In the genomic region with DNA sequence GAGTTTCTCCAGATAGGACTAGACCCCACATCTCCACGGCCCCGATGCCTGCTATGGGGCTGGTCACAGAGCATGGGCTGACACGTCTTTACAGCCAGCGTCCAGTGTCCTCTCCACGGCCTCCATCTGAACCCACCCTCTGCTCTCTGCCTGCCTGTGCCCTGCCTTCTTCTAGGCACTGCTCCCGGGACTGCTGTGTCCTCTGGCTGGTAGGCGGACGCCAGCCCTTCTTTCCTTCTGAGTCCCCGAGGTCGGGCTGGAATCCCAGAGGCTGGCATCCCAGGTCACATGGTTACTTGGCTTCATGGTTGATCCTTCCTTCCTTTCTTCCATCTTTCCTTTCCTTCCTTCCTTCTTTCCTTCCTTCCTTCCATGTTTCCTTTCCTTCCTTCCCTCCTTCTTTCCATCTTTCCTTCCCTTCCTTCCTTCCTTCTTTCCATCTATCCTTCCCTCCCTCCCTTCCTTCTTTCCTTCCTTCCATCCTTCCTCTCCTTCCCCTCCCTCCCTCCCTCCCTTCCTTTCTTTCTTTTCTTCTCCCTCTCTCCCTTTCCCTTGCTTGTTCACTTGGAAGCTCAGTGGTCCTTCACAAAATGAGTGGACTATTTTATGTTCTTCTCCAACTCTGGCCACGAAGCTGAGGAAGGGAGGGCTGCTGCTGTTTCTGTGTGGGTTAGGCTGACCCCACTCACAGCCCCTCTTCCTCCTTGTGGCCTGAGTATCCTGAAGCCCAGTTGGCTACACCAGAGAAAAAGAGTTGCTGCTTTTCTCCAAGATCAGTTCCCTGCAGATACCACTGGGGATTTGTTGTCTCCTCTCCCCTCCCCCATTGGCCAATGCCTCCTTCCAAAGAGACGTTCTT, we compare ENCODE assay signal across 23 cellular contexts.
DNase-seq lines count a peak whose midpoint lies in the region; ATAC-seq and TF ChIP-seq lines count a peak whose summit lies in the region.
"Had no signal": no experiment of that assay in that cellular context is flagged by ENCODE, and none has a peak within 500 bp of the region (broad histone marks: within the 10 kb centered on the region; RNA-seq: fewer than 3 reads in every experiment).

No MANE protein-coding gene starts in this region.

- dilution Hi-C loops in mammary epithelial cell (cut with HindIII; ENCODE audit: low sequenced_read_pairs), result no loop called here

- ATAC-seq in heart right ventricle, result peak in 4 of 8 donors; percentile 9 to 39 (median 16)
- no peak for ATAC-seq in HG02885 (IDR thresholded peaks at IDR 0.05; ENCODE audit: poor library complexity, unreplicated experiment)
- ATAC-seq: CD8-positive, alpha-beta T cell; psoas muscle had no signal

- no peaks in the 10 kb centered on the region for H4K20me1 ChIP-seq in mammary epithelial cell (ENCODE audit: insufficient read depth, low read length)

- H3K27ac Mint-ChIP-seq in neural crest cell (ENCODE audit: unreplicated experiment), result peak overlapping the region; percentile 43
- H3K27ac Mint-ChIP-seq: CD8-positive, alpha-beta T cell; dendritic cell treated with granulocyte-macrophage colony-stimulating factor and Interleukin-4, amounts not matched to agents 40 ng/mL and 50 ng/mL, for 4 days; IgD-negative memory B cell had no signal

- H3K9ac ChIP-seq in mammary epithelial cell (ENCODE audit: insufficient read depth, low read length), result no peak overlapping the region

- H3K27me3 ChIP-seq in heart right ventricle, result no peaks in the 10 kb centered on the region
- peaks cover 2% of the 10 kb centered on the region for H3K27me3 ChIP-seq in mammary epithelial cell (ENCODE audit: insufficient read depth, low read length)
- H3K27me3 ChIP-seq: testis had no signal

- H3K4me3 Mint-ChIP-seq in neural crest cell, result no peak overlapping the region
- H3K4me3 Mint-ChIP-seq: activated naive CD4-positive, alpha-beta T cell treated with anti-CD3 and anti-CD28 coated beads for 36 hours; CD8-positive, alpha-beta T cell; dendritic cell treated with granulocyte-macrophage colony-stimulating factor and Interleukin-4, amounts not matched to agents 40 ng/mL and 50 ng/mL, for 4 days had no signal

- peaks cover 3% of the 10 kb centered on the region for H3K27me3 Mint-ChIP-seq in neural crest cell (ENCODE audit: low read depth)

- no TSS peak for BruUV-seq in mammary epithelial cell (replicated peaks; lab: Mats Ljungman, UMichigan)

- in situ Hi-C loops in mammary epithelial cell (cut with MboI; ENCODE audit: low sequenced_read_pairs in 2 of 2), result no loop called here

- peaks cover 50% of the 10 kb centered on the region for H3K4me1 Mint-ChIP-seq in neural crest cell
- H3K4me1 Mint-ChIP-seq: IgD-negative memory B cell had no signal

- no peaks in the 10 kb centered on the region for H3K79me2 ChIP-seq in mammary epithelial cell (ENCODE audit: insufficient read depth, low read length)

- no peak overlapping the region for H3K4me3 ChIP-seq in heart right ventricle
- no peak overlapping the region for H3K4me3 ChIP-seq in mammary epithelial cell (replicated peaks in 1 of 3; ENCODE audit: insufficient read depth in 1 of 3, low read depth in 2 of 3, low read length in 3 of 3)
- H3K4me3 ChIP-seq: lung, psoas muscle had no signal

- no peak overlapping the region for H3K4me2 ChIP-seq in mammary epithelial cell (ENCODE audit: insufficient read depth, low read depth, low read length)

- DNase-seq in Ammon's horn (ENCODE audit: low spot score) (peak; percentile 31), heart right ventricle (no peak), neural crest cell (ENCODE audit: low read depth, low spot score) (no peak), mammary epithelial cell (no peak), OCI-M1 (lab: John Stamatoyannopoulos, UW) (no peak)
- DNase-seq in NK-92 treated with Interleukin-12 subunit alpha and Interleukin-12 subunit beta, amount 100 ng/mL, for 24 hours (lab: John Stamatoyannopoulos, UW), result no peak
- DNase-seq: activated naive CD4-positive, alpha-beta T cell treated with anti-CD3 and anti-CD28 coated beads for 36 hours; CD8-positive, alpha-beta T cell; NCI-H1048; NCI-H187 treated with DMSO at 0.1 percent for 48 hours; NCI-H524 treated with DMSO at 0.1 percent for 48 hours; psoas muscle; SIG-M5; stimulated activated naive CD4-positive, alpha-beta T cell; SW 1271; T-helper 9 cell; WERI-Rb-1 had no signal

- CTCF ChIA-PET in mammary epithelial cell (lab: Charles Lee; ENCODE audit: low non-redundant PET), result no interaction called here

- WGBS in heart right ventricle, 2 donors, result 79 to 81% methylated on average over 12 of the region's 12 CpGs
- 80% methylated on average over 11 of the region's 12 CpGs for WGBS in mammary epithelial cell (ENCODE audit: low coverage, missing lambda C conversion rate)

- peak overlapping the region; percentile 53 for H3K27ac ChIP-seq in angular gyrus (ENCODE audit: low read depth, low read length)
- peak overlapping the region in 7 of 10 donors; percentile 14 to 56 (median 52) for H3K27ac ChIP-seq in heart right ventricle
- H3K27ac ChIP-seq in mammary epithelial cell (ENCODE audit: insufficient read depth, low read depth, low read length), result no peak overlapping the region
- H3K27ac ChIP-seq: psoas muscle, testis, WERI-Rb-1 had no signal

- no peaks in the 10 kb centered on the region for H3K36me3 Mint-ChIP-seq in neural crest cell (ENCODE audit: low read depth)
- H3K36me3 Mint-ChIP-seq: CD8-positive, alpha-beta T cell; IgD-negative memory B cell had no signal

- no peaks in the 10 kb centered on the region for H3K9me3 Mint-ChIP-seq in neural crest cell
- H3K9me3 Mint-ChIP-seq: activated naive CD4-positive, alpha-beta T cell treated with anti-CD3 and anti-CD28 coated beads for 36 hours; CD8-positive, alpha-beta T cell; dendritic cell treated with granulocyte-macrophage colony-stimulating factor and Interleukin-4, amounts not matched to agents 40 ng/mL and 50 ng/mL, for 4 days; IgD-negative memory B cell had no signal

- TF ChIP-seq CTCF in heart right ventricle (IDR thresholded peaks at IDR 0.05) (no peak), neural crest cell (conservative IDR thresholded peaks at IDR 0.05) (no peak), mammary epithelial cell (conservative IDR thresholded peaks at IDR 0.05 in 1 of 2, IDR thresholded peaks at IDR 0.05 in 1 of 2; ENCODE audit: extremely low read depth in 1 of 2, insufficient read depth in 1 of 2, low read depth in 1 of 2, low read length in 2 of 2) (no peak)

- H3K4me1 ChIP-seq in heart right ventricle (peaks cover 5 to 53% (median 25%) of the 10 kb centered on the region in 9 donors), mammary epithelial cell (ENCODE audit: insufficient read depth, low read length) (no peaks in the 10 kb centered on the region)
- H3K4me1 ChIP-seq: psoas muscle had no signal

- peaks cover 0 to 4% (median 0%) of the 10 kb centered on the region in 11 donors for H3K9me3 ChIP-seq in heart right ventricle
- no peaks in the 10 kb centered on the region for H3K9me3 ChIP-seq in mammary epithelial cell (replicated peaks; ENCODE audit: insufficient read depth, low read length)
- H3K9me3 ChIP-seq: psoas muscle, testis had no signal

- no peak overlapping the region for H2AFZ ChIP-seq in mammary epithelial cell (ENCODE audit: low read depth, low read length)

- intact Hi-C loops in heart right ventricle (cut with DNase I), result no loop called here
- intact Hi-C loops in mammary epithelial cell (cut with micrococcal nuclease), result no loop called here

- H3K36me3 ChIP-seq in heart right ventricle (no peaks in the 10 kb centered on the region), mammary epithelial cell (ENCODE audit: insufficient read depth, low read length) (no peaks in the 10 kb centered on the region)
- H3K36me3 ChIP-seq: WERI-Rb-1 had no signal
